In genomic region chr9:127905788-127906191, GRCh38 we compare ENCODE assay signal across 8 cellular contexts. TPM values are rescaled to one million over a fixed set of nuclear protein-coding genes. Genes with fewer than 3 reads are reported as not detected.
DNase-seq lines count a peak whose midpoint lies in the region; ATAC-seq, FAIRE-seq and TF ChIP-seq lines count a peak whose summit lies in the region.

No MANE protein-coding gene starts in this region.

- TF ChIP-seq CTCF in Caco-2 (IDR thresholded peaks at IDR 0.05; ENCODE audit: insufficient read depth in 1 of 2, low read depth in 1 of 2, low read length in 1 of 2, severe bottlenecking in 1 of 2, unreplicated experiment in 1 of 2), result no peak

- H3K36me3 ChIP-seq in Caco-2 (ENCODE audit: control insufficient read depth, insufficient read depth, low read length), result no peaks in the 10 kb centered on the region

- intact Hi-C loops in right cardiac atrium (cut with DNase I), result no loop called here
- intact Hi-C loops in Caco-2 (cut with micrococcal nuclease; ENCODE audit: unreplicated experiment), result no loop called here

- BruUV-seq in Caco-2 (replicated peaks; lab: Mats Ljungman, UMichigan), result no TSS peak

- in situ Hi-C loops in KBM-7 (cut with MboI; ENCODE audit: low pct_unique_long_range_greater_than_20kb, low sequenced_read_pairs), result loop anchor here (25.0 kb wide), 1 partner anchor 318 kb away; no protein-coding TSS in a partner anchor

- H3K27me3 ChIP-seq in right cardiac atrium (ENCODE audit: control insufficient read depth, insufficient read depth) (no peaks in the 10 kb centered on the region), Caco-2 (replicated peaks; ENCODE audit: control insufficient read depth, insufficient read depth, low read length) (no peaks in the 10 kb centered on the region)

- H3K27ac ChIP-seq in right cardiac atrium (ENCODE audit: low read length), result no peak overlapping the region

- H3K4me3 ChIP-seq in right cardiac atrium (ENCODE audit: low read length) (no peak overlapping the region), Caco-2 (ENCODE audit: low read depth, low read length) (no peak overlapping the region)

- ATAC-seq in HG03432 (IDR thresholded peaks at IDR 0.05; ENCODE audit: unreplicated experiment) (peak; percentile 36), right cardiac atrium (no peak), HG03460 (IDR thresholded peaks at IDR 0.05; ENCODE audit: unreplicated experiment) (no peak)
- ATAC-seq in activated T-cell treated with anti-CD3 and anti-CD28 coated beads, Interleukin-2, amount 50 U/mL, for 4 hours, result peak; percentile 71 to 73

- H3K4me1 Mint-ChIP-seq in activated T-cell treated with anti-CD3 and anti-CD28 coated beads, Interleukin-2, amount 50 U/mL, for 4 hours (ENCODE audit: low read depth), result peaks cover 58% of the 10 kb centered on the region
- peaks cover 6% of the 10 kb centered on the region for H3K4me1 Mint-ChIP-seq in Caco-2 (ENCODE audit: low read depth, unreplicated experiment)

- H3K9me3 ChIP-seq in right cardiac atrium (ENCODE audit: control insufficient read depth, low read length), result no peaks in the 10 kb centered on the region
- no peaks in the 10 kb centered on the region for H3K9me3 ChIP-seq in Caco-2

- H3K4me3 Mint-ChIP-seq in activated T-cell treated with anti-CD3 and anti-CD28 coated beads, Interleukin-2, amount 50 U/mL, for 4 hours, result peak overlapping the region; percentile 86
- H3K4me3 Mint-ChIP-seq in Caco-2 (ENCODE audit: unreplicated experiment), result no peak overlapping the region

- POLR2A ChIA-PET in Caco-2 (lab: Charles Lee), result no interaction called here

- H3K27ac Mint-ChIP-seq in Caco-2 (ENCODE audit: unreplicated experiment), result no peak overlapping the region

- FAIRE-seq in RCC 7860 (lab: Jason Lieb, UNC), result no peak

- DNase-seq in activated T-cell treated with anti-CD3 and anti-CD28 coated beads, Interleukin-2, amount 50 U/mL, for 4 hours, result peak; percentile 63
- DNase-seq in right cardiac atrium (peak in 2 of 3 donors; percentile 56 to 67), RCC 7860 (ENCODE audit: low spot score) (no peak), Caco-2 (no peak), KBM-7 (no peak)
- peak; percentile 65 for DNase-seq in stimulated activated naive CD4-positive, alpha-beta T cell treated with Interleukin-2 at 50 U/mL for 16 hours (lab: John Stamatoyannopoulos, UW)

- H3K36me3 Mint-ChIP-seq in activated T-cell treated with anti-CD3 and anti-CD28 coated beads, Interleukin-2, amount 50 U/mL, for 4 hours (ENCODE audit: insufficient read depth), result peaks cover 6% of the 10 kb centered on the region
- H3K36me3 Mint-ChIP-seq in Caco-2 (ENCODE audit: insufficient read depth, unreplicated experiment), result peaks cover 5% of the 10 kb centered on the region

- H3K27me3 Mint-ChIP-seq in activated T-cell treated with anti-CD3 and anti-CD28 coated beads, Interleukin-2, amount 50 U/mL, for 4 hours (ENCODE audit: low read depth), result no peaks in the 10 kb centered on the region
- H3K27me3 Mint-ChIP-seq in Caco-2 (ENCODE audit: insufficient read depth, unreplicated experiment), result no peaks in the 10 kb centered on the region

- H3K4me1 ChIP-seq in right cardiac atrium (ENCODE audit: control insufficient read depth, insufficient read depth, low read length), result peaks cover 8% of the 10 kb centered on the region
- H3K4me1 ChIP-seq in Caco-2, result peaks cover 23% of the 10 kb centered on the region; the same call in 1 of the 2 replicates

- 76% methylated on average over 12 of the region's 12 CpGs for WGBS in right cardiac atrium

- H3K9me3 Mint-ChIP-seq in activated T-cell treated with anti-CD3 and anti-CD28 coated beads, Interleukin-2, amount 50 U/mL, for 4 hours, result no peaks in the 10 kb centered on the region
- H3K9me3 Mint-ChIP-seq in Caco-2 (ENCODE audit: unreplicated experiment), result no peaks in the 10 kb centered on the region

- CTCF ChIA-PET in Caco-2 (lab: Charles Lee), result no interaction called here

RNA-seq across cellular contexts. Expression of gene ST6GALNAC6, which starts 6.4 kb away (rescaled TPM):
- 10 to 100 TPM; 25.9 to 31.5 (median 31.0) TPM for total RNA-seq in activated T-cell treated with anti-CD3 and anti-CD28 coated beads, Interleukin-2, amount 50 U/mL, for 4 hours
- total RNA-seq in right cardiac atrium, result 10 to 100 TPM; 60.1 to 73.7 (median 65.2) TPM
- polyA plus RNA-seq in right cardiac atrium, result 55.9 TPM
- total RNA-seq in Caco-2 (2022), result 20.7 and 25.1 TPM in 2 replicates

RNA-seq across cellular contexts. Expression of gene ST6GALNAC4, which starts 11.1 kb away (rescaled TPM):
- 10 to 100 TPM; 22.0 to 25.7 (median 24.7) TPM for total RNA-seq in activated T-cell treated with anti-CD3 and anti-CD28 coated beads, Interleukin-2, amount 50 U/mL, for 4 hours
- total RNA-seq in right cardiac atrium (10 to 100 TPM; 26.3 to 36.7 (median 32.3) TPM), Caco-2 (2022) (12.1 and 13.2 TPM in 2 replicates)
- polyA plus RNA-seq in right cardiac atrium, result 24.3 TPM

RNA-seq across cellular contexts. Expression of gene PIP5KL1, which starts 24.8 kb away (rescaled TPM):
- total RNA-seq in activated T-cell treated with anti-CD3 and anti-CD28 coated beads, Interleukin-2, amount 50 U/mL, for 4 hours, result 1 to 10 TPM; 2.3 to 3.5 (median 2.8) TPM
- 1 to 10 TPM in 1 of 4 donors, under 1 TPM in 1, not detected in 2; 0.29 to 1.3 TPM for total RNA-seq in right cardiac atrium
- polyA plus RNA-seq in right cardiac atrium, result 0.29 TPM
- total RNA-seq in Caco-2 (2022), result 2.3 and 3.8 TPM in 2 replicates

RNA-seq across cellular contexts. Expression of gene AK1, which starts 28.3 kb away (rescaled TPM):
- total RNA-seq in activated T-cell treated with anti-CD3 and anti-CD28 coated beads, Interleukin-2, amount 50 U/mL, for 4 hours, result 1 to 10 TPM; 3.6 to 6.4 (median 5.0) TPM
- 100 to 1,000 TPM; 630 to 722 (median 659) TPM for total RNA-seq in right cardiac atrium
- polyA plus RNA-seq in right cardiac atrium, result 811 TPM
- 39.2 and 41.5 TPM in 2 replicates for total RNA-seq in Caco-2 (2022)

RNA-seq across cellular contexts. Expression of gene DPM2, which starts 31.9 kb away (rescaled TPM):
- total RNA-seq in activated T-cell treated with anti-CD3 and anti-CD28 coated beads, Interleukin-2, amount 50 U/mL, for 4 hours, result 10 to 100 TPM; 89.6 to 91.5 (median 89.9) TPM
- total RNA-seq in right cardiac atrium (10 to 100 TPM; 13.6 to 20.0 (median 16.0) TPM), Caco-2 (2022) (38.7 and 39.4 TPM in 2 replicates)
- polyA plus RNA-seq in right cardiac atrium, result 16.4 TPM

Comparison
In these comparisons a context has a peak if more than half of its experiments do, and no peak if none do; other contexts are left out.
1. ATAC-seq: peak in HG03432 (single experiment) and activated T-cell treated with anti-CD3 and anti-CD28 coated beads, Interleukin-2, amount 50 U/mL, for 4 hours (2 of 2); none in right cardiac atrium (0 of 2) and HG03460 (single experiment).
2. DNase-seq: peak in activated T-cell treated with anti-CD3 and anti-CD28 coated beads, Interleukin-2, amount 50 U/mL, for 4 hours (single experiment), right cardiac atrium (2 of 3) and stimulated activated naive CD4-positive, alpha-beta T cell treated with Interleukin-2 at 50 U/mL for 16 hours (single experiment); none in RCC 7860 (single experiment), Caco-2 (0 of 2) and KBM-7 (single experiment).